ENCODE assay signal across 1 cellular context in genomic region chr7:92767427-92767826, GRCh38.
TF ChIP-seq lines count a peak whose summit lies in the region.

No MANE protein-coding gene starts in this region.

TF ChIP-seq in SK-N-SH, 30 proteins besides CTCF, POLR2A, EP300 and RAD21 (continued from another document):
- no peak for TF ChIP-seq MXI1 (IDR thresholded peaks at IDR 0.05; ENCODE audit: low read depth, low read length)
- TF ChIP-seq TCF12 (IDR thresholded peaks at IDR 0.05), result peak; percentile 66
- TF ChIP-seq MEF2A (IDR thresholded peaks at IDR 0.05; ENCODE audit: borderline replicate concordance, low read depth), result no peak
- no peak for TF ChIP-seq GATA2 (CRISPR knock-in tag; IDR thresholded peaks at IDR 0.05)
- peak; percentile 14; the same call in 1 of the 2 replicates for TF ChIP-seq POLR2AphosphoS5 (IDR thresholded peaks at IDR 0.05; ENCODE audit: low read depth, low read length)
- no peak for TF ChIP-seq NRF1 (IDR thresholded peaks at IDR 0.05; ENCODE audit: low read depth, low read length)
- TF ChIP-seq NFIC (IDR thresholded peaks at IDR 0.05; ENCODE audit: borderline replicate concordance), result no peak
- TF ChIP-seq TEAD4 (IDR thresholded peaks at IDR 0.05; ENCODE audit: borderline replicate concordance, insufficient read depth), result 0 out of 2 replicates have a peak, but pooled peaks have one; percentile 8
- TF ChIP-seq USF2 (IDR thresholded peaks at IDR 0.05; ENCODE audit: borderline replicate concordance, low read depth, low read length), result no peak
- TF ChIP-seq USF1 (IDR thresholded peaks at IDR 0.05; ENCODE audit: borderline replicate concordance, low read depth), result no peak; the same call in 1 of the 2 replicates
- no peak for TF ChIP-seq RCOR1 (IDR thresholded peaks at IDR 0.05; ENCODE audit: low read length)
- no peak for TF ChIP-seq TAF1 (IDR thresholded peaks at IDR 0.05; ENCODE audit: borderline replicate concordance, low read depth, low read length)
- peak; percentile 88 for TF ChIP-seq PBX3 (IDR thresholded peaks at IDR 0.05)
- no peak for TF ChIP-seq ELF1 (IDR thresholded peaks at IDR 0.05)
- TF ChIP-seq GABPA (IDR thresholded peaks at IDR 0.05; ENCODE audit: low read depth), result no peak
- TF ChIP-seq IRF3 (IDR thresholded peaks at IDR 0.05; ENCODE audit: low read depth, low read length), result no peak
- TF ChIP-seq FOXM1 (IDR thresholded peaks at IDR 0.05; ENCODE audit: low read depth), result no peak
